1 cellular context compared by ENCODE assay signal in the genomic region with DNA sequence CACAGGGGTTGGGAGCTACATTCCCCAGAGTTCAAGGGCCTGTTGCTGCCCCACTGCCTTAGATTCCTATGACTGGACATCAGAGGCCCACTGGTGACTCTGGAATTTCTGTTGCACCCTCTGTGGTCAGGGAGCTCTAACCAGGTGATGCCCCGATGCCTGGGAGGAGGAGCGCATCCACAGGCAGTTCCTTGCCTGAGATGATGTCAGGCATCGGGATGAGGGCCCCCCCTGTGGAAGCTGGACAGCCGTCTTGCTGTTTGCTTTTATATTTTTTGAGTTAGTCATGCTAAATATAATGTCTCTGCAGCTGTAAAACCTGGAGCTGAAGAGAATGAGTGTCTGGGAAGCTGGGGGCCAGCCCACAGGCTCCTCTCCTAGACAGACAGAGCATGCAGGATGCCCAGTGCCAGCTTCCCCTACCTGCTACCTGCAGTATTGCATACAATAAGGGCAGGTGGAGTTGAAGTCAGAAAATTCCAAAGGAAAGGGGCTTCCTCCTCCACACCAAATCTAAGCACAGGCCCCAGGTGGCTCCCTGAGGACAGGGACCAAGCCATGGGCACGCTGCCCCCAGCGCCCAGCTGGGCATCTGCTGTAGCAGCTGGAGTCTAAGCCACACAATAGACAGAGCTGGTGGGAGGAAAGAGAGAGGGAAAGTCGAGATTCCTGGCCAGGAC.
A peak's percentile ranks its signal among the peaks of the same experiment; 100 is the strongest.
TF ChIP-seq lines count a peak whose summit lies in the region.

No MANE protein-coding gene starts in this region.

TF ChIP-seq in A549, 52 proteins besides CTCF, POLR2A, EP300 and RAD21 (continued from another document):
- TF ChIP-seq REST (IDR thresholded peaks at IDR 0.05) (no peak), JUNB (IDR thresholded peaks at IDR 0.05) (0 out of 2 replicates have a peak, but pooled peaks have one; percentile 31), ZNF302 (CRISPR knock-in tag; IDR thresholded peaks at IDR 0.05) (no peak), CHD2 (IDR thresholded peaks at IDR 0.05; ENCODE audit: low read length, partially characterized antibody) (no peak)
- TF ChIP-seq, protein P1, sequence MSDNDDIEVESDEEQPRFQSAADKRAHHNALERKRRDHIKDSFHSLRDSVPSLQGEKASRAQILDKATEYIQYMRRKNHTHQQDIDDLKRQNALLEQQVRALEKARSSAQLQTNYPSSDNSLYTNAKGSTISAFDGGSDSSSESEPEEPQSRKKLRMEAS (IDR thresholded peaks at IDR 0.05) = peak; percentile 36; the same call in 1 of the 2 replicates
